39 cellular contexts compared by ENCODE assay signal in the genomic region with DNA sequence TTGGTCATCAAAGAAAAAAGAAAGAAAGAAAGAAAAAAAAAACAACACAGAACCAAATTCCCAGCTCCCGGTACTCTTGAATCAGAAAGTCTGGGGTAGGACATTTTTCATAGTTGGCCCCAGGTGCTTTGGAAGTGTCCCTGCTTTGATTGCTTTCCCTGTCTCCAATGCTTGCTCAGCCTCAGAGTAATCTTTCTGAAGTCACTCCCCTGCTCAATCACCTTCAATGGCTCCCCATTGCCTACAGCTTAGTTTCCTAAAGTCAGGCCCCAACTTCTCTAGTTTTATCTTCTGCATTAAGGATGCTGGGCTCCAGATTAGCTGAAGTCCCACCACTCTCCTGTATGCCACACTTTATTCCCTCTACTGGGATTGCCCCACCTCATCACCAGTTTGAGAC. TPM values are rescaled to one million over a fixed set of nuclear protein-coding genes. Genes with fewer than 3 reads are reported as not detected.
"Had no signal": no experiment of that assay in that cellular context is flagged by ENCODE, and none has a peak within 500 bp of the region (broad histone marks: within the 10 kb centered on the region; RNA-seq: fewer than 3 reads in every experiment).

No MANE protein-coding gene starts in this region.

- H3K9me3 ChIP-seq: adrenal gland, body of pancreas, breast epithelium had no signal

- H3K4me3 Mint-ChIP-seq: activated B cell treated with CpG ODN at 0.5 μM for 24 hours; activated CD4-positive, alpha-beta memory T cell treated with anti-CD3 and anti-CD28 coated beads for 36 hours; activated CD4-positive, alpha-beta T cell treated with anti-CD3 and anti-CD28 coated beads, Interleukin-2, amount 10 ng/mL, durations not matched to agents 24 days and 14 days; activated CD8-positive, alpha-beta T cell treated with anti-CD3 and anti-CD28 coated beads for 36 hours; activated naive CD4-positive, alpha-beta T cell treated with anti-CD3 and anti-CD28 coated beads for 36 hours; activated naive CD8-positive, alpha-beta T cell treated with anti-CD3 and anti-CD28 coated beads for 36 hours; activated T-cell treated with anti-CD3 and anti-CD28 coated beads, Interleukin-2, amount 50 U/mL, for 4 hours; activated T-cell treated with anti-CD3 and anti-CD28 coated beads, Interleukin-2, amount 50 U/mL, for 72 hours; activated T-helper 1 cell treated with anti-CD3 and anti-CD28 coated beads, Interleukin-12 subunit alpha, Interleukin-12 subunit beta, Interleukin-2, Interleukin-4 antibody, amounts not matched to agents 30 ng/mL and 10 ng/mL and 1 ng/mL, durations not matched to agents 14 hours and 24 hours and 36 hours; activated T-helper 17 cell treated with anti-CD3 and anti-CD28 coated beads, Interleukin-2, amount 50 U/mL, for 72 hours; T-helper 1 cell treated with Interleukin-12 subunit alpha and Interleukin-12 subunit beta and Interleukin-4 antibody, amounts not matched to agents 30 μg/mL and 1 μg/mL, for 36 hours; T-helper 2 cell treated with Interferon-gamma antibody and Interleukin-4, amounts not matched to agents 5 μg/mL and 100 μg/mL, for 36 hours had no signal

- H3K4me3 ChIP-seq: adrenal gland, body of pancreas, breast epithelium had no signal

- H3K27ac ChIP-seq: adrenal gland, body of pancreas, brain microvascular endothelial cell, breast epithelium, VCaP had no signal

- H3K9me3 Mint-ChIP-seq: activated CD4-positive, alpha-beta memory T cell treated with anti-CD3 and anti-CD28 coated beads for 36 hours; activated CD4-positive, alpha-beta T cell treated with anti-CD3 and anti-CD28 coated beads, Interleukin-2, amount 10 ng/mL, durations not matched to agents 24 days and 14 days; activated CD8-positive, alpha-beta T cell treated with anti-CD3 and anti-CD28 coated beads for 36 hours; activated naive CD4-positive, alpha-beta T cell treated with anti-CD3 and anti-CD28 coated beads for 36 hours; activated naive CD4-positive, alpha-beta T cell treated with anti-CD3 and anti-CD28 coated beads, Interleukin-2, amount 50 U/mL, for 72 hours; activated naive CD8-positive, alpha-beta T cell treated with anti-CD3 and anti-CD28 coated beads for 36 hours; activated T-cell treated with anti-CD3 and anti-CD28 coated beads, Interleukin-2, amount 50 U/mL, for 4 hours; activated T-cell treated with anti-CD3 and anti-CD28 coated beads, Interleukin-2, amount 50 U/mL, for 72 hours; activated T-helper 1 cell treated with anti-CD3 and anti-CD28 coated beads, Interleukin-12 subunit alpha, Interleukin-12 subunit beta, Interleukin-2, Interleukin-4 antibody, amounts not matched to agents 30 ng/mL and 10 ng/mL and 1 ng/mL, durations not matched to agents 14 hours and 24 hours and 36 hours; activated T-helper 17 cell treated with anti-CD3 and anti-CD28 coated beads, Interleukin-2, amount 50 U/mL, for 72 hours; T-helper 1 cell treated with Interleukin-12 subunit alpha and Interleukin-12 subunit beta and Interleukin-4 antibody, amounts not matched to agents 30 μg/mL and 1 μg/mL, for 36 hours; T-helper 2 cell treated with Interferon-gamma antibody and Interleukin-4, amounts not matched to agents 5 μg/mL and 100 μg/mL, for 36 hours had no signal

- H3K27me3 Mint-ChIP-seq: activated CD4-positive, alpha-beta memory T cell treated with anti-CD3 and anti-CD28 coated beads for 36 hours; activated CD4-positive, alpha-beta T cell treated with anti-CD3 and anti-CD28 coated beads, Interleukin-2, amount 10 ng/mL, durations not matched to agents 24 days and 14 days; activated CD8-positive, alpha-beta T cell treated with anti-CD3 and anti-CD28 coated beads for 36 hours; activated T-helper 17 cell treated with anti-CD3 and anti-CD28 coated beads, Interleukin-2, amount 50 U/mL, for 72 hours had no signal

- H3K27ac Mint-ChIP-seq: activated B cell treated with CpG ODN at 0.5 μM for 24 hours; activated CD4-positive, alpha-beta memory T cell treated with anti-CD3 and anti-CD28 coated beads for 36 hours; activated CD4-positive, alpha-beta T cell treated with anti-CD3 and anti-CD28 coated beads, Interleukin-2, amount 10 ng/mL, durations not matched to agents 24 days and 14 days; activated CD8-positive, alpha-beta T cell treated with anti-CD3 and anti-CD28 coated beads for 36 hours; activated naive CD4-positive, alpha-beta T cell treated with anti-CD3 and anti-CD28 coated beads for 36 hours; activated naive CD4-positive, alpha-beta T cell treated with anti-CD3 and anti-CD28 coated beads, Interleukin-2, amount 50 U/mL, for 72 hours; activated naive CD8-positive, alpha-beta T cell treated with anti-CD3 and anti-CD28 coated beads for 36 hours; activated T-cell treated with anti-CD3 and anti-CD28 coated beads, Interleukin-2, amount 50 U/mL, for 72 hours; activated T-helper 1 cell treated with anti-CD3 and anti-CD28 coated beads, Interleukin-12 subunit alpha, Interleukin-12 subunit beta, Interleukin-2, Interleukin-4 antibody, amounts not matched to agents 30 ng/mL and 10 ng/mL and 1 ng/mL, durations not matched to agents 14 hours and 24 hours and 36 hours; activated T-helper 17 cell treated with anti-CD3 and anti-CD28 coated beads, Interleukin-2, amount 50 U/mL, for 72 hours; T-helper 1 cell treated with Interleukin-12 subunit alpha and Interleukin-12 subunit beta and Interleukin-4 antibody, amounts not matched to agents 30 μg/mL and 1 μg/mL, for 36 hours; T-helper 2 cell treated with Interferon-gamma antibody and Interleukin-4, amounts not matched to agents 5 μg/mL and 100 μg/mL, for 36 hours had no signal

- H3K36me3 Mint-ChIP-seq: activated CD4-positive, alpha-beta memory T cell treated with anti-CD3 and anti-CD28 coated beads for 36 hours; activated naive CD4-positive, alpha-beta T cell treated with anti-CD3 and anti-CD28 coated beads, Interleukin-2, amount 50 U/mL, for 72 hours; activated naive CD8-positive, alpha-beta T cell treated with anti-CD3 and anti-CD28 coated beads for 36 hours had no signal

- FAIRE-seq: astrocyte, TTC549 had no signal

- DNase-seq: activated B cell treated with CpG ODN at 0.5 μM for 24 hours; activated CD4-positive, alpha-beta memory T cell treated with anti-CD3 and anti-CD28 coated beads for 36 hours; activated CD4-positive, alpha-beta T cell treated with anti-CD3 and anti-CD28 coated beads for 4 hours; activated CD4-positive, alpha-beta T cell treated with anti-CD3 and anti-CD28 coated beads, Interleukin-2, amount 10 ng/mL, durations not matched to agents 24 days and 14 days; activated CD4-positive, alpha-beta T cell treated with anti-CD3 and anti-CD28 coated beads, Interleukin-2, amount 50 U/mL, for 1 hour; activated CD4-positive, alpha-beta T cell treated with anti-CD3 and anti-CD28 coated beads, Interleukin-2, amount 50 U/mL, for 4 hours; activated CD4-positive, CD25-positive, alpha-beta regulatory T cell treated with anti-CD3 and anti-CD28 coated beads, Interleukin-2, amount 50 U/mL, for 72 hours; activated CD8-positive, alpha-beta memory T cell treated with anti-CD3 and anti-CD28 coated beads, Interleukin-2, amount 50 U/mL, for 4 hours; activated CD8-positive, alpha-beta T cell treated with anti-CD3 and anti-CD28 coated beads for 36 hours; activated effector memory CD4-positive, alpha-beta T cell treated with anti-CD3 and anti-CD28 coated beads, Interleukin-2, amount 50 U/mL, for 16 hours; activated gamma-delta T cell treated with Interleukin-2 at 50 U/mL for 16 hours; activated naive CD4-positive, alpha-beta T cell; activated naive CD4-positive, alpha-beta T cell treated with anti-CD3 and anti-CD28 coated beads for 36 hours; activated naive CD4-positive, alpha-beta T cell treated with anti-CD3 and anti-CD28 coated beads, Interleukin-2, amount 50 U/mL, for 16 hours; activated naive CD8-positive, alpha-beta T cell treated with anti-CD3 and anti-CD28 coated beads for 36 hours; activated T-cell treated with anti-CD3 and anti-CD28 coated beads for 4 hours; activated T-cell treated with anti-CD3 and anti-CD28 coated beads, Interleukin-2, amount 50 U/mL, for 1 hour; activated T-cell treated with anti-CD3 and anti-CD28 coated beads, Interleukin-2, amount 50 U/mL, for 4 hours; activated T-cell treated with anti-CD3 and anti-CD28 coated beads, Interleukin-2, amount 50 U/mL, for 72 hours; adrenal gland; amniotic stem cell; aorta; body of pancreas; brain microvascular endothelial cell; central memory CD4-positive, alpha-beta T cell; T-helper 1 cell; T-helper 2 cell; T-helper 9 cell had no signal

- ATAC-seq: activated CD8-positive, alpha-beta T cell treated with anti-CD3 and anti-CD28 coated beads for 36 hours; activated naive CD4-positive, alpha-beta T cell treated with anti-CD3 and anti-CD28 coated beads, Interleukin-2, amount 50 U/mL, for 72 hours; activated T-cell treated with anti-CD3 and anti-CD28 coated beads, Interleukin-2, amount 50 U/mL, for 4 hours; activated T-cell treated with anti-CD3 and anti-CD28 coated beads, Interleukin-2, amount 50 U/mL, for 72 hours; activated T-helper 17 cell treated with anti-CD3 and anti-CD28 coated beads, Interleukin-2, amount 50 U/mL, for 72 hours; body of pancreas had no signal

- H3K36me3 ChIP-seq: adrenal gland, brain microvascular endothelial cell, breast epithelium had no signal

- H3K27me3 ChIP-seq: adrenal gland, body of pancreas, brain microvascular endothelial cell, breast epithelium had no signal

- H3K4me1 Mint-ChIP-seq: activated B cell treated with CpG ODN at 0.5 μM for 24 hours; activated CD4-positive, alpha-beta T cell treated with anti-CD3 and anti-CD28 coated beads, Interleukin-2, amount 10 ng/mL, durations not matched to agents 24 days and 14 days; activated naive CD8-positive, alpha-beta T cell treated with anti-CD3 and anti-CD28 coated beads for 36 hours; activated T-helper 17 cell treated with anti-CD3 and anti-CD28 coated beads, Interleukin-2, amount 50 U/mL, for 72 hours had no signal

- H3K4me1 ChIP-seq: adrenal gland, breast epithelium had no signal

RNA-seq across cellular contexts. Expression of a gene that starts 17.1 kb away (rescaled TPM):
- total RNA-seq: activated B cell treated with CpG ODN at 0.5 μM for 24 hours; activated CD4-positive, alpha-beta memory T cell treated with anti-CD3 and anti-CD28 coated beads for 36 hours; activated CD4-positive, alpha-beta T cell treated with anti-CD3 and anti-CD28 coated beads, Interleukin-2, amount 10 ng/mL, durations not matched to agents 24 days and 14 days; activated CD8-positive, alpha-beta memory T cell treated with anti-CD3 and anti-CD28 coated beads for 36 hours; activated CD8-positive, alpha-beta T cell treated with anti-CD3 and anti-CD28 coated beads for 36 hours; activated naive CD4-positive, alpha-beta T cell treated with anti-CD3 and anti-CD28 coated beads for 36 hours; activated naive CD8-positive, alpha-beta T cell treated with anti-CD3 and anti-CD28 coated beads for 36 hours; activated T-cell treated with anti-CD3 and anti-CD28 coated beads, Interleukin-2, amount 50 U/mL, for 4 hours; activated T-cell treated with anti-CD3 and anti-CD28 coated beads, Interleukin-2, amount 50 U/mL, for 72 hours; activated T-helper 1 cell treated with anti-CD3 and anti-CD28 coated beads, Interleukin-12 subunit alpha, Interleukin-12 subunit beta, Interleukin-2, Interleukin-4 antibody, amounts not matched to agents 30 ng/mL and 10 ng/mL and 1 ng/mL, durations not matched to agents 14 hours and 24 hours and 36 hours; activated T-helper 17 cell treated with anti-CD3 and anti-CD28 coated beads, Interleukin-2, amount 50 U/mL, for 72 hours; aorta; astrocyte; body of pancreas; breast epithelium; cardiac septum had no signal
- polyA plus RNA-seq: aorta had no signal
